ENCODE assay signal across 5 cellular contexts in the genomic region with DNA sequence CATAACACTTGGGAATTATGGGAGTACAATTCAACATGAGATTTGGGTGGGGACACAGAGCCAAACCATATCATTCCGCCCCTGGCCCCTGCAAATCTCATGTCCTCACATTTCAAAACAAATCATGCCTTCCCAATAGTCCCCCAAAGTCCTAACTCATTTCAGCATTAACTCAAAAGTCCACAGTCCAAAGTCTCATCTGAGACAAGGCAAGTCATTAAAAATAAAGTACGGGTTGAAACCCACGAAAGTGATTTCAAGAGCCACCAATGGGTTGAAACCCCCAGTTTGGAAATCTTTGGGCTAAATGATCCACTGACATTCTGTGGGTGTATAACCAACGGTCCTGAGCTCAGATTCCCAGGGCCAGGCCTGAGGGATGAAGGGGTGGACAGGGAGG. TPM values are rescaled to one million over a fixed set of nuclear protein-coding genes. Genes with fewer than 3 reads are reported as not detected.
DNase-seq lines count a peak whose midpoint lies in the region; ATAC-seq, FAIRE-seq and TF ChIP-seq lines count a peak whose summit lies in the region.
"Not testable (repeated sequence)": the region's sequence is repeated elsewhere in the genome, so short reads cannot be mapped to it uniquely, and the experiment has no call there.

No MANE protein-coding gene starts in this region.

- not testable (repeated sequence) for H3K18ac ChIP-seq in trophoblast cell (ENCODE audit: low read length)

- H3K23ac ChIP-seq in trophoblast cell (ENCODE audit: low read length) = not testable (repeated sequence)

- not testable (repeated sequence) for H3K79me1 ChIP-seq in trophoblast cell (ENCODE audit: low read length)

- H3K14ac ChIP-seq in trophoblast cell (ENCODE audit: low read length) = not testable (repeated sequence)

- not testable (repeated sequence) for H4K91ac ChIP-seq in trophoblast cell (ENCODE audit: low read depth, low read length)

- TF ChIP-seq RAD21 in liver (IDR thresholded peaks at IDR 0.05) = not testable (repeated sequence)

- H2AFZ ChIP-seq in trophoblast cell (ENCODE audit: insufficient read depth, low read length, poor library complexity) = not testable (repeated sequence)

- H3K79me2 ChIP-seq in trophoblast cell (ENCODE audit: control insufficient read depth, insufficient read depth, low read length, poor library complexity) = not testable (repeated sequence)

- not testable (repeated sequence) for H4K8ac ChIP-seq in trophoblast cell (ENCODE audit: low read depth, low read length)

- H2BK5ac ChIP-seq in trophoblast cell (ENCODE audit: low read depth, low read length, poor library complexity) = not testable (repeated sequence)

- H3K9me3 ChIP-seq in liver (ENCODE audit: control insufficient read depth in 4 of 4, low read length in 3 of 4); trophoblast cell (ENCODE audit: insufficient read depth, low read depth, low read length): not testable (repeated sequence)

- 58% methylated on average over 4 of the region's 4 CpGs for WGBS in liver
- WGBS in trophoblast cell (ENCODE audit: extremely low coverage, insufficient coverage, insufficient read length) = no CpG with 5 or more reads among the region's 4 CpGs

- H2AK5ac ChIP-seq in trophoblast cell (ENCODE audit: low read length) = not testable (repeated sequence)

- not testable (repeated sequence) for H3K4me2 ChIP-seq in trophoblast cell (ENCODE audit: low read length)

- ATAC-seq in left lobe of liver = peak; percentile 38

- not testable (repeated sequence) for H2BK12ac ChIP-seq in trophoblast cell (ENCODE audit: low read length)

- not testable (repeated sequence) for H2BK120ac ChIP-seq in trophoblast cell (ENCODE audit: insufficient read depth, low read length, poor library complexity)

- peak; percentile 38 for FAIRE-seq in HTR-8/SVneo (lab: Jason Lieb, UNC)
- peak; percentile 40 for FAIRE-seq in urothelium cell line (lab: Jason Lieb, UNC)

- not testable (repeated sequence) for H4K12ac ChIP-seq in trophoblast cell (ENCODE audit: low read depth, low read length)

- not testable (repeated sequence) for H3K9ac ChIP-seq in liver (ENCODE audit: low read depth in 1 of 2, low read length in 2 of 2)
- peak overlapping the region; percentile 7 for H3K9ac ChIP-seq in trophoblast cell (ENCODE audit: low read length)

- not testable (repeated sequence) for H3K4me3 ChIP-seq in liver (ENCODE audit: low read depth in 1 of 3, low read length in 3 of 3); trophoblast cell (ENCODE audit: low read depth, low read length)

- TF ChIP-seq CTCF in liver (IDR thresholded peaks at IDR 0.05; ENCODE audit: low read depth, low read length, missing input control) = not testable (repeated sequence)

- H3K4ac ChIP-seq in trophoblast cell (ENCODE audit: low read depth, low read length) = not testable (repeated sequence)

- H3K27ac ChIP-seq in liver (ENCODE audit: low read depth in 1 of 2, low read length in 2 of 2); trophoblast cell (ENCODE audit: low read depth, low read length): not testable (repeated sequence)

- not testable (repeated sequence) for H3K4me1 ChIP-seq in liver (ENCODE audit: control insufficient read depth in 4 of 4, insufficient read depth in 4 of 4, low read length in 3 of 4); trophoblast cell (ENCODE audit: control insufficient read depth in 1 of 2, insufficient read depth in 2 of 2, low read length in 2 of 2)

- DNase-seq in HTR-8/SVneo (ENCODE audit: insufficient read length, low spot score); left lobe of liver (ENCODE audit: low spot score); trophoblast cell; urothelium cell line (ENCODE audit: low spot score): not testable (repeated sequence)

- H3K27me3 ChIP-seq in liver (ENCODE audit: control insufficient read depth in 4 of 4, insufficient read depth in 4 of 4, low read length in 3 of 4); trophoblast cell (ENCODE audit: insufficient read depth, low read length): not testable (repeated sequence)

- not testable (repeated sequence) for H3K36me3 ChIP-seq in liver (ENCODE audit: control insufficient read depth in 4 of 4, insufficient read depth in 3 of 4, low read depth in 1 of 4, low read length in 3 of 4); trophoblast cell (ENCODE audit: control insufficient read depth in 1 of 2, insufficient read depth in 2 of 2, low read length in 2 of 2)

TF ChIP-seq in liver, 16 proteins besides CTCF, POLR2A, EP300 and RAD21:
- TF ChIP-seq SP1 (IDR thresholded peaks at IDR 0.05) (peak; percentile 23), HNF4A (conservative IDR thresholded peaks at IDR 0.05) (peak; percentile 76 to 78)

RNA-seq across cellular contexts. Expression of a gene that starts 30.5 kb away (rescaled TPM):
- total RNA-seq in left lobe of liver = 160 TPM
- 100 to 1,000 TPM in 1 of 2 donors, 10 to 100 TPM in 1; 74.4 to 254 TPM for total RNA-seq in liver
- 100 to 1,000 TPM in 1 of 2 donors, 10 to 100 TPM in 1; 89.7 to 205 TPM for polyA plus RNA-seq in liver
- polyA plus RNA-seq in trophoblast cell (2013) = 200 TPM in 2 replicates
